8 cellular contexts compared by ENCODE assay signal in genomic region chr11:74949748-74950127, GRCh38. TPM values are rescaled to one million over a fixed set of nuclear protein-coding genes. Genes with fewer than 3 reads are reported as not detected.
DNase-seq lines count a peak whose midpoint lies in the region; ATAC-seq and TF ChIP-seq lines count a peak whose summit lies in the region.

No MANE protein-coding gene starts in this region.

- H3K27ac ChIP-seq in iPS DF 6.9 (ENCODE audit: low read length), result no peak overlapping the region

- H3K4me1 Mint-ChIP-seq in T-helper 2 cell treated with Interferon-gamma antibody and Interleukin-4, amounts not matched to agents 5 μg/mL and 100 μg/mL, for 36 hours (ENCODE audit: low read depth), result peaks cover 37% of the 10 kb centered on the region
- peaks cover 48% of the 10 kb centered on the region for H3K4me1 Mint-ChIP-seq in activated CD8-positive, alpha-beta T cell treated with anti-CD3 and anti-CD28 coated beads for 36 hours (ENCODE audit: low read depth)
- peaks cover 81% of the 10 kb centered on the region for H3K4me1 Mint-ChIP-seq in stimulated activated memory B cell treated with anti-CD40 and anti-IgM and Interleukin-4, amounts not matched to agents 10 μg/mL and 1 μg/mL and 100 μg/mL, for 72 hours

- DNase-seq in T-helper 2 cell treated with Interferon-gamma antibody and Interleukin-4, amounts not matched to agents 5 μg/mL and 100 μg/mL, for 36 hours (ENCODE audit: low spot score), result no peak
- DNase-seq in T-helper 2 cell (no peak), iPS DF 6.9 (ENCODE audit: low read depth, low spot score) (no peak), KG1 (lab: John Stamatoyannopoulos, UW) (no peak), NCI-H2107 treated with DMSO at 0.1 percent for 48 hours (lab: John Stamatoyannopoulos, UW; ENCODE audit: unreplicated experiment) (no peak), hypothalamus (lab: John Stamatoyannopoulos, UW) (no peak)
- DNase-seq in activated CD8-positive, alpha-beta T cell treated with anti-CD3 and anti-CD28 coated beads for 36 hours, result no peak

- peak overlapping the region; percentile 96 for H3K27ac Mint-ChIP-seq in T-helper 2 cell treated with Interferon-gamma antibody and Interleukin-4, amounts not matched to agents 5 μg/mL and 100 μg/mL, for 36 hours
- peak overlapping the region; percentile 95 for H3K27ac Mint-ChIP-seq in activated CD8-positive, alpha-beta T cell treated with anti-CD3 and anti-CD28 coated beads for 36 hours
- peak overlapping the region; percentile 95 for H3K27ac Mint-ChIP-seq in stimulated activated memory B cell treated with anti-CD40 and anti-IgM and Interleukin-4, amounts not matched to agents 10 μg/mL and 1 μg/mL and 100 μg/mL, for 72 hours

- no peak for ATAC-seq in activated CD8-positive, alpha-beta T cell treated with anti-CD3 and anti-CD28 coated beads for 36 hours
- no peak for ATAC-seq in stimulated activated memory B cell treated with anti-CD40 and anti-IgM and Interleukin-4, amounts not matched to agents 10 μg/mL and 1 μg/mL and 100 μg/mL, for 72 hours

- H3K9me3 ChIP-seq in iPS DF 6.9 (ENCODE audit: control insufficient read depth, insufficient read depth, low read length), result no peaks in the 10 kb centered on the region

- intact Hi-C loops in activated CD8-positive, alpha-beta T cell treated with anti-CD3 and anti-CD28 coated beads for 36 hours (cut with micrococcal nuclease), result no loop called here

- H3K36me3 ChIP-seq in iPS DF 6.9 (ENCODE audit: control insufficient read depth, insufficient read depth, low read length), result no peaks in the 10 kb centered on the region; the same call in 1 of the 2 replicates

- CTCF ChIA-PET in activated CD8-positive, alpha-beta T cell treated with anti-CD3 and anti-CD28 coated beads for 36 hours (lab: Charles Lee), result interaction anchor here (1.0 to 3.8 kb wide), 3 partner anchors 16 to 299 kb away, joined by 3 to 17 read pairs (median 3); no protein-coding TSS in a partner anchor

- no peak for TF ChIP-seq CTCF in activated CD8-positive, alpha-beta T cell treated with anti-CD3 and anti-CD28 coated beads for 36 hours (IDR thresholded peaks at IDR 0.05)

- POLR2A ChIA-PET in activated CD8-positive, alpha-beta T cell treated with anti-CD3 and anti-CD28 coated beads for 36 hours (lab: Charles Lee), result interaction anchor here (0.9 to 1.4 kb wide), 2 partner anchors 10 to 26 kb away, joined by 3 to 5 read pairs; no protein-coding TSS in a partner anchor

- no peaks in the 10 kb centered on the region for H3K4me1 ChIP-seq in iPS DF 6.9 (ENCODE audit: control insufficient read depth, insufficient read depth, low read length)

- H3K27me3 Mint-ChIP-seq in T-helper 2 cell treated with Interferon-gamma antibody and Interleukin-4, amounts not matched to agents 5 μg/mL and 100 μg/mL, for 36 hours (ENCODE audit: low read depth), result peaks cover 2% of the 10 kb centered on the region
- H3K27me3 Mint-ChIP-seq in activated CD8-positive, alpha-beta T cell treated with anti-CD3 and anti-CD28 coated beads for 36 hours, result no peaks in the 10 kb centered on the region
- H3K27me3 Mint-ChIP-seq in stimulated activated memory B cell treated with anti-CD40 and anti-IgM and Interleukin-4, amounts not matched to agents 10 μg/mL and 1 μg/mL and 100 μg/mL, for 72 hours, result no peaks in the 10 kb centered on the region

- peak overlapping the region; percentile 92 for H3K4me3 Mint-ChIP-seq in T-helper 2 cell treated with Interferon-gamma antibody and Interleukin-4, amounts not matched to agents 5 μg/mL and 100 μg/mL, for 36 hours
- peak overlapping the region; percentile 99 for H3K4me3 Mint-ChIP-seq in activated CD8-positive, alpha-beta T cell treated with anti-CD3 and anti-CD28 coated beads for 36 hours
- peak overlapping the region; percentile 94 for H3K4me3 Mint-ChIP-seq in stimulated activated memory B cell treated with anti-CD40 and anti-IgM and Interleukin-4, amounts not matched to agents 10 μg/mL and 1 μg/mL and 100 μg/mL, for 72 hours

- peaks cover 28% of the 10 kb centered on the region for H3K36me3 Mint-ChIP-seq in T-helper 2 cell treated with Interferon-gamma antibody and Interleukin-4, amounts not matched to agents 5 μg/mL and 100 μg/mL, for 36 hours (ENCODE audit: low read depth)
- H3K36me3 Mint-ChIP-seq in activated CD8-positive, alpha-beta T cell treated with anti-CD3 and anti-CD28 coated beads for 36 hours (ENCODE audit: low read depth), result peaks cover 33% of the 10 kb centered on the region
- peaks cover 30% of the 10 kb centered on the region for H3K36me3 Mint-ChIP-seq in stimulated activated memory B cell treated with anti-CD40 and anti-IgM and Interleukin-4, amounts not matched to agents 10 μg/mL and 1 μg/mL and 100 μg/mL, for 72 hours

- WGBS in iPS DF 6.9 (ENCODE audit: insufficient coverage, insufficient read length), result no CpG with 5 or more reads among the region's 6 CpGs

- peak overlapping the region; percentile 73; the same call in 1 of the 2 replicates for H3K4me3 ChIP-seq in iPS DF 6.9 (ENCODE audit: low read length)

- H3K9me3 Mint-ChIP-seq in T-helper 2 cell treated with Interferon-gamma antibody and Interleukin-4, amounts not matched to agents 5 μg/mL and 100 μg/mL, for 36 hours, result no peaks in the 10 kb centered on the region
- H3K9me3 Mint-ChIP-seq in activated CD8-positive, alpha-beta T cell treated with anti-CD3 and anti-CD28 coated beads for 36 hours, result no peaks in the 10 kb centered on the region
- H3K9me3 Mint-ChIP-seq in stimulated activated memory B cell treated with anti-CD40 and anti-IgM and Interleukin-4, amounts not matched to agents 10 μg/mL and 1 μg/mL and 100 μg/mL, for 72 hours, result no peaks in the 10 kb centered on the region

- H3K27me3 ChIP-seq in iPS DF 6.9 (ENCODE audit: control insufficient read depth, insufficient read depth, low read length), result no peaks in the 10 kb centered on the region

RNA-seq across cellular contexts. Expression of gene SPCS2, which starts 0.7 kb away (rescaled TPM):
- 100 to 1,000 TPM in 1 of 2 experiments, 10 to 100 TPM in 1; 99.3 to 117 TPM for total RNA-seq in activated CD8-positive, alpha-beta T cell treated with anti-CD3 and anti-CD28 coated beads for 36 hours

RNA-seq across cellular contexts. Expression of gene XRRA1, which starts 0.8 kb away (rescaled TPM):
- 10 to 100 TPM; 19.0 to 19.3 TPM for total RNA-seq in activated CD8-positive, alpha-beta T cell treated with anti-CD3 and anti-CD28 coated beads for 36 hours

RNA-seq across cellular contexts. Expression of gene NEU3, which starts 39.0 kb away (rescaled TPM):
- 10 to 100 TPM; 18.6 to 19.4 TPM for total RNA-seq in activated CD8-positive, alpha-beta T cell treated with anti-CD3 and anti-CD28 coated beads for 36 hours
